Comparison of ENCODE assay signal across 9 cellular contexts in genomic region chr4:86957214-86957613, GRCh38. TPM values are rescaled to one million over a fixed set of nuclear protein-coding genes. Genes with fewer than 3 reads are reported as not detected.
DNase-seq lines count a peak whose midpoint lies in the region; ATAC-seq and TF ChIP-seq lines count a peak whose summit lies in the region.
"Had no signal": no experiment of that assay in that cellular context is flagged by ENCODE, and none has a peak within 500 bp of the region (broad histone marks: within the 10 kb centered on the region; RNA-seq: fewer than 3 reads in every experiment).

No MANE protein-coding gene starts in this region.

- H3K36me3 ChIP-seq in mammary epithelial cell (ENCODE audit: insufficient read depth, low read length) (no peaks in the 10 kb centered on the region), SJCRH30 (0 out of 2 replicates have a peak, but pooled peaks cover 3% of the 10 kb centered on the region)

- H3K27me3 ChIP-seq in mammary epithelial cell (ENCODE audit: insufficient read depth, low read length) (no peaks in the 10 kb centered on the region), SJCRH30 (no peaks in the 10 kb centered on the region)

- no peak overlapping the region for H3K4me2 ChIP-seq in mammary epithelial cell (ENCODE audit: insufficient read depth, low read depth, low read length)

- H3K9me3 ChIP-seq in mammary epithelial cell (replicated peaks; ENCODE audit: insufficient read depth, low read length) (no peaks in the 10 kb centered on the region), SJCRH30 (replicated peaks) (no peaks in the 10 kb centered on the region)

- no peaks in the 10 kb centered on the region for H3K27me3 Mint-ChIP-seq in MCF 10A (ENCODE audit: insufficient read depth, unreplicated experiment)

- H3K9ac ChIP-seq in mammary epithelial cell (ENCODE audit: insufficient read depth, low read length): no peak overlapping the region

- ATAC-seq in HG03196 (IDR thresholded peaks at IDR 0.05; ENCODE audit: unreplicated experiment): peak; percentile 44

- no peaks in the 10 kb centered on the region for H4K20me1 ChIP-seq in mammary epithelial cell (ENCODE audit: insufficient read depth, low read length)

- peaks cover 8% of the 10 kb centered on the region for H3K79me2 ChIP-seq in mammary epithelial cell (ENCODE audit: insufficient read depth, low read length)

- in situ Hi-C loops in mammary epithelial cell (cut with MboI; ENCODE audit: low sequenced_read_pairs in 2 of 2): no loop called here

- H3K27ac ChIP-seq in mammary epithelial cell (ENCODE audit: insufficient read depth, low read depth, low read length) (peak overlapping the region; percentile 3), SJCRH30 (no peak overlapping the region)

- H3K9me3 Mint-ChIP-seq in MCF 10A (ENCODE audit: unreplicated experiment): no peaks in the 10 kb centered on the region

- peak; percentile 72 for DNase-seq in mammary epithelial cell
- DNase-seq in MCF 10A (ENCODE audit: unreplicated experiment): no peak
- peak; percentile 56 for DNase-seq in amniotic epithelial cell (ENCODE audit: low read depth)
- no peak for DNase-seq in GM20000 (ENCODE audit: low spot score)
- no peak for DNase-seq in ureter (ENCODE audit: low spot score)
- DNase-seq in SJCRH30: no peak
- DNase-seq in NCI-H2081 (lab: John Stamatoyannopoulos, UW): no peak
- DNase-seq: Kasumi-1 had no signal

- POLR2A ChIA-PET in MCF 10A (lab: Yijun Ruan, JAX): interaction anchor here (1.2 to 1.6 kb wide), 3 partner anchors 20 to 23 kb away, joined by 3 to 7 read pairs (median 3); partner anchors contain the start of gene AFF1

- WGBS in mammary epithelial cell (ENCODE audit: low coverage, missing lambda C conversion rate): 100% methylated on average over 1 of the region's 1 CpG

- CTCF ChIA-PET in mammary epithelial cell (lab: Charles Lee; ENCODE audit: low non-redundant PET) (no interaction called here), MCF 10A (lab: Yijun Ruan, JAX) (interaction anchor here (0.6 to 1.2 kb wide), 2 partner anchors 127 to 408 kb away, joined by 3 to 4 read pairs; no protein-coding TSS in a partner anchor)

- H3K36me3 Mint-ChIP-seq in MCF 10A (ENCODE audit: insufficient read depth, unreplicated experiment): peaks cover 35% of the 10 kb centered on the region

- no peak for TF ChIP-seq CTCF in mammary epithelial cell (conservative IDR thresholded peaks at IDR 0.05 in 1 of 2, IDR thresholded peaks at IDR 0.05 in 1 of 2; ENCODE audit: extremely low read depth in 1 of 2, insufficient read depth in 1 of 2, low read depth in 1 of 2, low read length in 2 of 2)
- no peak for TF ChIP-seq CTCF in MCF 10A (IDR thresholded peaks at IDR 0.05; ENCODE audit: unreplicated experiment)
- TF ChIP-seq CTCF in GM20000 (IDR thresholded peaks at IDR 0.05; ENCODE audit: extremely low read depth, missing control alignments): no peak

- H3K4me1 ChIP-seq in mammary epithelial cell (ENCODE audit: insufficient read depth, low read length): peaks cover 5% of the 10 kb centered on the region
- H3K4me1 ChIP-seq in SJCRH30: peaks cover 7% of the 10 kb centered on the region

- dilution Hi-C loops in mammary epithelial cell (cut with HindIII; ENCODE audit: low sequenced_read_pairs): no loop called here

- H3K4me3 Mint-ChIP-seq in MCF 10A (ENCODE audit: unreplicated experiment): no peak overlapping the region

- H3K4me1 Mint-ChIP-seq in MCF 10A (ENCODE audit: insufficient read depth, unreplicated experiment): peaks cover 6% of the 10 kb centered on the region

- H3K27ac Mint-ChIP-seq in MCF 10A (ENCODE audit: low read depth, unreplicated experiment): no peak overlapping the region

- H3K4me3 ChIP-seq in mammary epithelial cell (replicated peaks in 1 of 3; ENCODE audit: insufficient read depth in 1 of 3, low read depth in 2 of 3, low read length in 3 of 3) (no peak overlapping the region), SJCRH30 (no peak overlapping the region)

- no peak overlapping the region for H2AFZ ChIP-seq in mammary epithelial cell (ENCODE audit: low read depth, low read length)

- no TSS peak for BruUV-seq in mammary epithelial cell (replicated peaks; lab: Mats Ljungman, UMichigan)
- BruUV-seq in MCF 10A (replicated peaks; lab: Mats Ljungman, UMichigan): no TSS peak

- intact Hi-C loops in mammary epithelial cell (cut with micrococcal nuclease): no loop called here
- intact Hi-C loops in MCF 10A (cut with micrococcal nuclease): no loop called here

RNA-seq across cellular contexts. Expression of gene AFF1, which starts 22.4 kb away (rescaled TPM):
- total RNA-seq in mammary epithelial cell (10 to 100 TPM; 24.8 to 48.3 TPM), MCF 10A (2022) (56.2 and 61.9 TPM in 2 replicates), ureter (194 TPM)
- 19.8 TPM for polyA plus RNA-seq in mammary epithelial cell
- polyA minus RNA-seq in mammary epithelial cell: 83.2 TPM
- total RNA-seq in SJCRH30 (2014; rRNA removed; shearing (Covaris generic)): 15.3 and 16.1 TPM in 2 replicates

Comparison
In these comparisons a context has a peak if more than half of its experiments do, and no peak if none do; other contexts are left out.
1. DNase-seq: peak in mammary epithelial cell (single experiment) and amniotic epithelial cell (single experiment); none in MCF 10A (single experiment), GM20000 (single experiment), ureter (single experiment), SJCRH30 (0 of 2) and NCI-H2081 (0 of 2).